In the genomic region with DNA sequence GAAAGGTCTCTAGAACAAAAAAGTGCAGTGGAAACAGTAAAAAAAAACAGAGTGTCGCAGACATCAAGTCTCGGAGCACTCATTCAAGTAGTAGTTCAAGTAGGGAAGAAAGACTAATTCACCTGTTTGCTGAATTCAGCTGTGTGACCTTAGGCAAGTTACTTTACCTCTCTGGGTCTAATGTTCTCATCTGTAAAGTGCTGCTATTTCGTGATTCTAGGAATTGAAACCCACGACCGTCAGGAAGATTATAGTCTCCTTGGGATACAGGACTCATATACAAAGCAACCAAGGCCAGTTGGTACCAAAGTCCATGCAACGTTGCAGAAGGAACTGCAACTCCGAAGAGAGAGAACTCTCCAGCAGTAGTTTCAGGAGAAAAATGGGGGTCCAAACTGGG, we compare ENCODE assay signal across 24 cellular contexts. TPM values are rescaled to one million over a fixed set of nuclear protein-coding genes. Genes with fewer than 3 reads are reported as not detected.
DNase-seq lines count a peak whose midpoint lies in the region; ATAC-seq and TF ChIP-seq lines count a peak whose summit lies in the region.
"Had no signal": no experiment of that assay in that cellular context is flagged by ENCODE, and none has a peak within 500 bp of the region (broad histone marks: within the 10 kb centered on the region; RNA-seq: fewer than 3 reads in every experiment).

No MANE protein-coding gene starts in this region.

- no peaks in the 10 kb centered on the region for H3K9me3 ChIP-seq in Karpas-422 (ENCODE audit: low read length)
- H3K9me3 ChIP-seq in BE2C = no peaks in the 10 kb centered on the region
- H3K9me3 ChIP-seq: Peyer's patch had no signal

- H2AFZ ChIP-seq in Karpas-422 (ENCODE audit: low read length) = no peak overlapping the region
- H2AFZ ChIP-seq: GM23248 had no signal

- no peak for DNase-seq in activated T-cell treated with anti-CD3 and anti-CD28 coated beads, Interleukin-2, amount 50 U/mL, for 72 hours
- DNase-seq in activated T-cell treated with anti-CD3 and anti-CD28 coated beads, Interleukin-2, amount 50 U/mL, for 48 hours = no peak
- peak; percentile 11 for DNase-seq in Karpas-422
- no peak for DNase-seq in central memory CD8-positive, alpha-beta T cell (ENCODE audit: low spot score in 2 of 2)
- DNase-seq in natural killer cell treated with Interleukin-12 subunit alpha and Interleukin-12 subunit beta and Interleukin-15 and Interleukin-18, amount 100 ng/mL, for 72 hours (ENCODE audit: low spot score) = no peak
- no peak for DNase-seq in BE2C
- no peak for DNase-seq in GM03348 (ENCODE audit: low spot score)
- DNase-seq: ACHN, DMS79, GM23248, HCEC 1CT, NCI-H1105 treated with DMSO at 0.1 percent for 48 hours, NCI-H1694, NCI-H2081, NCI-H2171, NCI-H345, NCI-H524, NCI-H774, Peyer's patch had no signal

- H3K27me3 ChIP-seq in Karpas-422 (ENCODE audit: low read length) = no peaks in the 10 kb centered on the region
- H3K27me3 ChIP-seq in BE2C = no peaks in the 10 kb centered on the region
- H3K27me3 ChIP-seq: BLaER1 treated with 17β-estradiol and CSF1 and Interleukin-3, amounts not matched to agents 10 nM and 100 nM; Peyer's patch had no signal

- no peaks in the 10 kb centered on the region for H3K27me3 Mint-ChIP-seq in activated T-cell treated with anti-CD3 and anti-CD28 coated beads, Interleukin-2, amount 50 U/mL, for 72 hours (ENCODE audit: low read depth)
- H3K27me3 Mint-ChIP-seq in central memory CD8-positive, alpha-beta T cell = no peaks in the 10 kb centered on the region
- H3K27me3 Mint-ChIP-seq in natural killer cell treated with Interleukin-12 subunit alpha and Interleukin-12 subunit beta and Interleukin-15 and Interleukin-18, amount 100 ng/mL, for 72 hours = no peaks in the 10 kb centered on the region

- H3K36me3 ChIP-seq in Karpas-422 (ENCODE audit: insufficient read depth, low read length) (no peaks in the 10 kb centered on the region), BE2C (no peaks in the 10 kb centered on the region)
- H3K36me3 ChIP-seq: BLaER1 treated with 17β-estradiol and CSF1 and Interleukin-3, amounts not matched to agents 10 nM and 100 nM; Peyer's patch had no signal

- no peak overlapping the region for H3K4me2 ChIP-seq in Karpas-422 (ENCODE audit: low read depth, low read length, poor library complexity, severe bottlenecking)
- H3K4me2 ChIP-seq: KMS-11 had no signal

- H3K27ac Mint-ChIP-seq in activated T-cell treated with anti-CD3 and anti-CD28 coated beads, Interleukin-2, amount 50 U/mL, for 72 hours = peak overlapping the region; percentile 2
- H3K27ac Mint-ChIP-seq in central memory CD8-positive, alpha-beta T cell (ENCODE audit: low read depth) = peak overlapping the region; percentile 98
- H3K27ac Mint-ChIP-seq in natural killer cell treated with Interleukin-12 subunit alpha and Interleukin-12 subunit beta and Interleukin-15 and Interleukin-18, amount 100 ng/mL, for 72 hours = peak overlapping the region; percentile 84 to 90

- no peaks in the 10 kb centered on the region for H3K9me2 ChIP-seq in Karpas-422 (replicated peaks; ENCODE audit: insufficient read depth, low read length)

- H3K9ac ChIP-seq in Karpas-422 (ENCODE audit: low read length) = no peak overlapping the region
- H3K9ac ChIP-seq: BLaER1 treated with 17β-estradiol and CSF1 and Interleukin-3, amounts not matched to agents 10 nM and 100 nM; GM23248; KMS-11 had no signal

- H3K27ac ChIP-seq in Karpas-422 (ENCODE audit: low read length) = no peak overlapping the region
- H3K27ac ChIP-seq: 22Rv1; BLaER1 treated with 17β-estradiol and CSF1 and Interleukin-3, amounts not matched to agents 10 nM and 100 nM; GM23248; KMS-11; Peyer's patch had no signal

- H3K4me1 Mint-ChIP-seq in activated T-cell treated with anti-CD3 and anti-CD28 coated beads, Interleukin-2, amount 50 U/mL, for 72 hours (ENCODE audit: low read depth) = peaks cover 38% of the 10 kb centered on the region
- peaks cover 87% of the 10 kb centered on the region for H3K4me1 Mint-ChIP-seq in central memory CD8-positive, alpha-beta T cell
- H3K4me1 Mint-ChIP-seq in natural killer cell treated with Interleukin-12 subunit alpha and Interleukin-12 subunit beta and Interleukin-15 and Interleukin-18, amount 100 ng/mL, for 72 hours (ENCODE audit: low read depth in 2 of 2) = peaks cover 73 to 83% of the 10 kb centered on the region in 2 donors

- H3K4me3 ChIP-seq in Karpas-422 (ENCODE audit: low read length) = no peak overlapping the region
- H3K4me3 ChIP-seq in BE2C (ENCODE audit: low read depth, low read length) = no peak overlapping the region
- H3K4me3 ChIP-seq: BLaER1 treated with 17β-estradiol and CSF1 and Interleukin-3, amounts not matched to agents 10 nM and 100 nM; GM23248; Peyer's patch had no signal

- no peak for ATAC-seq in activated T-cell treated with anti-CD3 and anti-CD28 coated beads, Interleukin-2, amount 50 U/mL, for 72 hours (replicated peaks in 1 of 2)
- ATAC-seq in central memory CD8-positive, alpha-beta T cell (replicated peaks; ENCODE audit: extremely low read depth, poor library complexity, severe bottlenecking) = no peak
- ATAC-seq in natural killer cell treated with Interleukin-12 subunit alpha and Interleukin-12 subunit beta and Interleukin-15 and Interleukin-18, amount 100 ng/mL, for 72 hours = no peak
- ATAC-seq in HG02973 (IDR thresholded peaks at IDR 0.05; ENCODE audit: unreplicated experiment) = no peak
- ATAC-seq: SK-N-SH treated with all-trans-retinoic acid at 6 μM for 48 hours had no signal

- no peak for TF ChIP-seq CTCF in BE2C (IDR thresholded peaks at IDR 0.05; ENCODE audit: low read depth, low read length)

- H4K20me1 ChIP-seq in Karpas-422 (ENCODE audit: insufficient read depth, low read depth, low read length) = no peaks in the 10 kb centered on the region
- H4K20me1 ChIP-seq: BLaER1 treated with 17β-estradiol and CSF1 and Interleukin-3, amounts not matched to agents 10 nM and 100 nM had no signal

- H3K4me1 ChIP-seq in Karpas-422 (ENCODE audit: low read length) = no peaks in the 10 kb centered on the region
- H3K4me1 ChIP-seq in BE2C = no peaks in the 10 kb centered on the region
- H3K4me1 ChIP-seq: Peyer's patch had no signal

- H3K79me2 ChIP-seq in Karpas-422 (ENCODE audit: low read length) = no peaks in the 10 kb centered on the region

- peaks cover 2 to 4% of the 10 kb centered on the region in 2 donors for H3K9me3 Mint-ChIP-seq in activated T-cell treated with anti-CD3 and anti-CD28 coated beads, Interleukin-2, amount 50 U/mL, for 72 hours
- H3K9me3 Mint-ChIP-seq in central memory CD8-positive, alpha-beta T cell = peaks cover 10% of the 10 kb centered on the region
- H3K9me3 Mint-ChIP-seq in natural killer cell treated with Interleukin-12 subunit alpha and Interleukin-12 subunit beta and Interleukin-15 and Interleukin-18, amount 100 ng/mL, for 72 hours = peaks cover 5% of the 10 kb centered on the region

- peaks cover 8 to 20% of the 10 kb centered on the region in 2 donors for H3K36me3 Mint-ChIP-seq in activated T-cell treated with anti-CD3 and anti-CD28 coated beads, Interleukin-2, amount 50 U/mL, for 72 hours (ENCODE audit: insufficient read depth in 2 of 2)
- H3K36me3 Mint-ChIP-seq in central memory CD8-positive, alpha-beta T cell (ENCODE audit: insufficient read depth) = peaks cover 8% of the 10 kb centered on the region
- peaks cover 30% of the 10 kb centered on the region for H3K36me3 Mint-ChIP-seq in natural killer cell treated with Interleukin-12 subunit alpha and Interleukin-12 subunit beta and Interleukin-15 and Interleukin-18, amount 100 ng/mL, for 72 hours

- no peak overlapping the region for H3K4me3 Mint-ChIP-seq in activated T-cell treated with anti-CD3 and anti-CD28 coated beads, Interleukin-2, amount 50 U/mL, for 72 hours
- no peak overlapping the region for H3K4me3 Mint-ChIP-seq in central memory CD8-positive, alpha-beta T cell
- no peak overlapping the region for H3K4me3 Mint-ChIP-seq in natural killer cell treated with Interleukin-12 subunit alpha and Interleukin-12 subunit beta and Interleukin-15 and Interleukin-18, amount 100 ng/mL, for 72 hours

RNA-seq across cellular contexts. Expression of a gene that starts 26.1 kb away (rescaled TPM):
- 10 to 100 TPM; 42.9 to 49.2 TPM for total RNA-seq in activated T-cell treated with anti-CD3 and anti-CD28 coated beads, Interleukin-2, amount 50 U/mL, for 72 hours
- not detected in 2 replicates for total RNA-seq in Karpas-422 (2014; rRNA removed; shearing (Covaris generic); ENCODE audit: low replicate concordance)
- 10 to 100 TPM; 55.3 to 79.0 TPM for total RNA-seq in natural killer cell treated with Interleukin-12 subunit alpha and Interleukin-12 subunit beta and Interleukin-15 and Interleukin-18, amount 100 ng/mL, for 72 hours
- not detected for polyA plus RNA-seq in BE2C (2012; ENCODE audit: insufficient read depth, insufficient read length, low read depth)
- total RNA-seq: GM23248 had no signal
- polyA plus RNA-seq: GM23248 had no signal

Comparison
In these comparisons a context has a peak if more than half of its experiments do, and no peak if none do; other contexts are left out.
1. H3K27ac Mint-ChIP-seq: peak in every context shown above with its lines; median percentile 98 in central memory CD8-positive, alpha-beta T cell; 87 in natural killer cell treated with Interleukin-12 subunit alpha and Interleukin-12 subunit beta and Interleukin-15 and Interleukin-18, amount 100 ng/mL, for 72 hours; 2 in activated T-cell treated with anti-CD3 and anti-CD28 coated beads, Interleukin-2, amount 50 U/mL, for 72 hours.
2. RNA of a gene that starts 26.1 kb away (total RNA-seq): 55.3 to 79.0 TPM in natural killer cell treated with Interleukin-12 subunit alpha and Interleukin-12 subunit beta and Interleukin-15 and Interleukin-18, amount 100 ng/mL, for 72 hours and 42.9 to 49.2 TPM in activated T-cell treated with anti-CD3 and anti-CD28 coated beads, Interleukin-2, amount 50 U/mL, for 72 hours; not detected in Karpas-422; every median in the first group is over 10 times any median in the second.